In the genomic region with DNA sequence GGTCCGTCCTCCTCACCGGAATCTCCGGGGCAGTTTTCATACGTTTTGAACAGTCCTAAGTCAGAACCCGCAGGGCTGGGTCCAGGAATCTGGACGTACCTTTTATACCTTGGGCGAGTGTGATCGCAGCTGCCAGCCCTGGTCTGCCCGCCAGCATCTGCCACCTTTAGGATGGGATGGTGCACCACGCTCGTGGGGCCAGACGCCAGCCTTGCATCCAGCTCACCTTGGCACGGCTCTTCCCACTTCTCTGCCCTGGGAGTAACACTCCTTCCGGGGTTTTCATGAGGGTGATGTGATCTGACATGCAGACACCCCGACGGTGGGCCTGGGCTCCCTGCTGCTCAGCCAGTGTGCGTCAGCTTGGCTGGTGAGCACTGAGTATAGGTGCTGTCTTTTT, we compare ENCODE assay signal across 2 cellular contexts.
TF ChIP-seq lines count a peak whose summit lies in the region.

No MANE protein-coding gene starts in this region.

TF ChIP-seq in IMR-90, 13 proteins besides CTCF, POLR2A, EP300 and RAD21:
- TF ChIP-seq MXI1 (IDR thresholded peaks at IDR 0.05; ENCODE audit: borderline replicate concordance, low read depth, low read length) (no peak), RCOR1 (IDR thresholded peaks at IDR 0.05; ENCODE audit: insufficient replicate concordance, low read length) (no peak), CHD1 (IDR thresholded peaks at IDR 0.05; ENCODE audit: low read depth, low read length) (no peak), MAZ (IDR thresholded peaks at IDR 0.05; ENCODE audit: borderline replicate concordance, low read depth, low read length) (no peak)

TF ChIP-seq in endothelial cell of umbilical vein, 7 proteins besides CTCF, POLR2A, EP300 and RAD21:
- TF ChIP-seq, protein P1, sequence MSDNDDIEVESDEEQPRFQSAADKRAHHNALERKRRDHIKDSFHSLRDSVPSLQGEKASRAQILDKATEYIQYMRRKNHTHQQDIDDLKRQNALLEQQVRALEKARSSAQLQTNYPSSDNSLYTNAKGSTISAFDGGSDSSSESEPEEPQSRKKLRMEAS (IDR thresholded peaks at IDR 0.05; ENCODE audit: insufficient read depth, insufficient read length), result no peak
